ENCODE assay signal across 1 cellular context in genomic region chr2:120611961-120612360, GRCh38.
TF ChIP-seq lines count a peak whose summit lies in the region.

No MANE protein-coding gene starts in this region.

TF ChIP-seq in IMR-90, 13 proteins besides CTCF, POLR2A, EP300 and RAD21 (continued from another document):
- TF ChIP-seq, protein P1, sequence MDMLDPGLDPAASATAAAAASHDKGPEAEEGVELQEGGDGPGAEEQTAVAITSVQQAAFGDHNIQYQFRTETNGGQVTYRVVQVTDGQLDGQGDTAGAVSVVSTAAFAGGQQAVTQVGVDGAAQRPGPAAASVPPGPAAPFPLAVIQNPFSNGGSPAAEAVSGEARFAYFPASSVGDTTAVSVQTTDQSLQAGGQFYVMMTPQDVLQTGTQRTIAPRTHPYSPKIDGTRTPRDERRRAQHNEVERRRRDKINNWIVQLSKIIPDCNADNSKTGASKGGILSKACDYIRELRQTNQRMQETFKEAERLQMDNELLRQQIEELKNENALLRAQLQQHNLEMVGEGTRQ (IDR thresholded peaks at IDR 0.05; ENCODE audit: low read depth, low read length), result no peak
- TF ChIP-seq NFE2L2 (IDR thresholded peaks at IDR 0.05; ENCODE audit: low read depth, low read length) (no peak), CHD1 (IDR thresholded peaks at IDR 0.05; ENCODE audit: low read depth, low read length) (no peak), BHLHE40 (IDR thresholded peaks at IDR 0.05; ENCODE audit: low read depth, low read length) (no peak), MAZ (IDR thresholded peaks at IDR 0.05; ENCODE audit: borderline replicate concordance, low read depth, low read length) (no peak), CEBPB (IDR thresholded peaks at IDR 0.05; ENCODE audit: low read depth, low read length) (no peak), FOS (IDR thresholded peaks at IDR 0.05; ENCODE audit: low read depth, low read length) (no peak), MAFK (IDR thresholded peaks at IDR 0.05; ENCODE audit: low read depth, low read length) (no peak), SMC3 (IDR thresholded peaks at IDR 0.05; ENCODE audit: low read depth, low read length) (no peak), RCOR1 (IDR thresholded peaks at IDR 0.05; ENCODE audit: insufficient replicate concordance, low read length) (no peak), RFX5 (IDR thresholded peaks at IDR 0.05; ENCODE audit: low read depth, low read length) (no peak)
- TF ChIP-seq, protein P2, sequence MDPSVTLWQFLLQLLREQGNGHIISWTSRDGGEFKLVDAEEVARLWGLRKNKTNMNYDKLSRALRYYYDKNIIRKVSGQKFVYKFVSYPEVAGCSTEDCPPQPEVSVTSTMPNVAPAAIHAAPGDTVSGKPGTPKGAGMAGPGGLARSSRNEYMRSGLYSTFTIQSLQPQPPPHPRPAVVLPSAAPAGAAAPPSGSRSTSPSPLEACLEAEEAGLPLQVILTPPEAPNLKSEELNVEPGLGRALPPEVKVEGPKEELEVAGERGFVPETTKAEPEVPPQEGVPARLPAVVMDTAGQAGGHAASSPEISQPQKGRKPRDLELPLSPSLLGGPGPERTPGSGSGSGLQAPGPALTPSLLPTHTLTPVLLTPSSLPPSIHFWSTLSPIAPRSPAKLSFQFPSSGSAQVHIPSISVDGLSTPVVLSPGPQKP (IDR thresholded peaks at IDR 0.05; ENCODE audit: borderline replicate concordance, low read depth, low read length), result no peak
TF ChIP-seq in IMR-90: peak in this region for 0.
